Comparison of ENCODE assay signal across 8 cellular contexts in genomic region chr16:57091200-57091989, GRCh38. TPM values are rescaled to one million over a fixed set of nuclear protein-coding genes. Genes with fewer than 3 reads are reported as not detected.
DNase-seq lines count a peak whose midpoint lies in the region; ATAC-seq, FAIRE-seq and TF ChIP-seq lines count a peak whose summit lies in the region.

No MANE protein-coding gene starts in this region.

- no peak for TF ChIP-seq POLR2A in H1 (IDR thresholded peaks at IDR 0.05; ENCODE audit: control extremely low read depth in 1 of 2, low read depth in 2 of 2, low read length in 2 of 2)

- H3K27me3 ChIP-seq in Panc1 (ENCODE audit: control insufficient read depth, insufficient read depth, low read length) = no peaks in the 10 kb centered on the region
- peaks cover 0 to 20% (median 13%) of the 10 kb centered on the region in 4 experiments; a peak in 6 of 7 replicates for H3K27me3 ChIP-seq in H1 (replicated peaks in 1 of 4; ENCODE audit: control insufficient read depth in 3 of 4, extremely low read depth in 1 of 4, insufficient read depth in 3 of 4, low read length in 3 of 4)
- H3K27me3 ChIP-seq in muscle layer of colon (ENCODE audit: control insufficient read depth in 1 of 2, insufficient read depth in 2 of 2, low read length in 2 of 2) = no peaks in the 10 kb centered on the region

- H2AK5ac ChIP-seq in H1 (ENCODE audit: low read depth, low read length) = no peak overlapping the region

- H3K4me3 ChIP-seq in Panc1 (ENCODE audit: low read depth in 2 of 2, low read length in 2 of 2) = peak overlapping the region; percentile 54 to 68
- H3K4me3 ChIP-seq in H1 (ENCODE audit: extremely low read depth in 1 of 4, insufficient read depth in 2 of 4, low read depth in 3 of 4, low read length in 4 of 4) = peak overlapping the region; percentile 53 to 92 (median 62)
- H3K4me3 ChIP-seq in muscle layer of colon (ENCODE audit: low read depth in 1 of 2, low read length in 2 of 2) = peak overlapping the region; percentile 63 to 82

- TF ChIP-seq EP300 in H1 (IDR thresholded peaks at IDR 0.05; ENCODE audit: borderline replicate concordance in 1 of 2, low read depth in 2 of 2, low read length in 2 of 2) = no peak

- H2BK20ac ChIP-seq in H1 (ENCODE audit: low read length) = no peak overlapping the region

- no peak for TF ChIP-seq RAD21 in H1 (IDR thresholded peaks at IDR 0.05 in 1 of 2, conservative IDR thresholded peaks at IDR 0.05 in 1 of 2; ENCODE audit: low read depth in 2 of 2, low read length in 2 of 2)

- 8% methylated on average over 19 of the region's 25 CpGs; no CpG with 5 or more reads in 1 of the 2 experiments for WGBS in H1 (ENCODE audit: extremely low coverage in 1 of 2, insufficient coverage in 1 of 2, insufficient read length in 1 of 2, insufficient replicate concordance in 2 of 2, low coverage in 1 of 2, low lambda C conversion rate in 2 of 2, missing lambda C conversion rate in 1 of 2), 2 experiments

- H3K23me2 ChIP-seq in H1 (ENCODE audit: low read depth, low read length) = peaks cover 3% of the 10 kb centered on the region; the same call in 1 of the 2 replicates

- H3K18ac ChIP-seq in H1 (ENCODE audit: extremely low read depth, low read length) = peak overlapping the region; percentile 38; the same call in 1 of the 2 replicates

- H3K79me2 ChIP-seq in H1 (ENCODE audit: control insufficient read depth in 1 of 2, insufficient read depth in 2 of 2, low read length in 2 of 2) = no peaks in the 10 kb centered on the region

- H4K91ac ChIP-seq in H1 (replicated peaks; ENCODE audit: insufficient read length, low read length) = no peak overlapping the region

- no peak overlapping the region for H2BK120ac ChIP-seq in H1 (replicated peaks; ENCODE audit: low read depth, low read length)

- H4K8ac ChIP-seq in H1 (ENCODE audit: extremely low read depth, insufficient read depth, low read length) = no peak overlapping the region

- CTCF ChIA-PET in Panc1 (lab: Charles Lee) = no interaction called here
- CTCF ChIA-PET in H1 (lab: Charles Lee; ENCODE audit: partially characterized antibody) = interaction anchor here (0.6 to 5.4 kb wide), 10 partner anchors 8 to 232 kb away, joined by 3 to 35 read pairs (median 5); no protein-coding TSS in a partner anchor

- no peak overlapping the region for H3K56ac ChIP-seq in H1 (replicated peaks; ENCODE audit: insufficient read length, low read depth, low read length)

- peak overlapping the region; percentile 83 to 86 for H3K4me2 ChIP-seq in H1 (ENCODE audit: insufficient read depth in 1 of 2, low read depth in 2 of 2, low read length in 2 of 2)

- TF ChIP-seq CTCF in Panc1 (IDR thresholded peaks at IDR 0.05) = no peak
- no peak for TF ChIP-seq CTCF in H1 (IDR thresholded peaks at IDR 0.05; ENCODE audit: control extremely low read depth in 1 of 3, insufficient read depth in 1 of 3, low read depth in 1 of 3, low read length in 3 of 3)

- intact Hi-C loops in Panc1 (cut with micrococcal nuclease; ENCODE audit: unreplicated experiment) = no loop called here

- H3K27ac ChIP-seq in Panc1 (ENCODE audit: low read length) (peak overlapping the region; percentile 79), H1 (ENCODE audit: low read depth, low read length) (no peak overlapping the region), muscle layer of colon (ENCODE audit: low read depth, low read length) (no peak overlapping the region)

- H4K5ac ChIP-seq in H1 (ENCODE audit: insufficient read length, low read depth, low read length) = no peak overlapping the region

- H3K4me1 ChIP-seq in Panc1 (ENCODE audit: control insufficient read depth, insufficient read depth, low read length) (peaks cover 8% of the 10 kb centered on the region), H1 (replicated peaks in 1 of 4; ENCODE audit: control insufficient read depth in 3 of 4, insufficient read depth in 4 of 4, low read length in 3 of 4) (peaks cover 0 to 10% (median 3%) of the 10 kb centered on the region in 4 experiments; a peak in 5 of 7 replicates), muscle layer of colon (ENCODE audit: insufficient read depth, low read length) (peaks cover 25% of the 10 kb centered on the region)

- no peaks in the 10 kb centered on the region for H3K36me3 ChIP-seq in Panc1 (ENCODE audit: control insufficient read depth, insufficient read depth, low read length)
- H3K36me3 ChIP-seq in H1 (ENCODE audit: control insufficient read depth in 2 of 4, insufficient read depth in 4 of 4, low read length in 3 of 4) = no peaks in the 10 kb centered on the region
- H3K36me3 ChIP-seq in muscle layer of colon (ENCODE audit: insufficient read depth, low read length) = no peaks in the 10 kb centered on the region

- H3K9ac ChIP-seq in H1 (replicated peaks in 1 of 4; ENCODE audit: extremely low read depth in 1 of 4, low read depth in 3 of 4, low read length in 3 of 4) = no peak overlapping the region
- peak overlapping the region; percentile 37 for H3K9ac ChIP-seq in muscle layer of colon (ENCODE audit: low read length)

- no peak overlapping the region for H3K4ac ChIP-seq in H1 (replicated peaks; ENCODE audit: insufficient read length, low read depth, low read length)

- H4K20me1 ChIP-seq in H1 (replicated peaks in 1 of 2; ENCODE audit: control insufficient read depth in 1 of 2, insufficient read depth in 2 of 2, low read length in 2 of 2) = no peaks in the 10 kb centered on the region

- H2BK12ac ChIP-seq in H1 (ENCODE audit: low read depth, low read length) = no peak overlapping the region

- H2AFZ ChIP-seq in H1 (ENCODE audit: low read length) = peak overlapping the region; percentile 68; the same call in 1 of the 2 replicates

- FAIRE-seq in H1 (lab: Jason Lieb, UNC) = no peak

- ATAC-seq in Panc1 (peak; percentile 38), GM18868 (IDR thresholded peaks at IDR 0.05; ENCODE audit: unreplicated experiment) (no peak), HG02981 (IDR thresholded peaks at IDR 0.05; ENCODE audit: unreplicated experiment) (no peak)

- H3K14ac ChIP-seq in H1 (ENCODE audit: insufficient read length) = no peak overlapping the region

- H2BK5ac ChIP-seq in H1 (ENCODE audit: low read depth, low read length) = no peak overlapping the region

- in situ Hi-C loops in Panc1 (cut with HindIII; ENCODE audit: low pct_unique_long_range_greater_than_20kb, low sequenced_read_pairs) = no loop called here

- no peaks in the 10 kb centered on the region for H3K9me3 ChIP-seq in Panc1 (ENCODE audit: control insufficient read depth, insufficient read depth, low read depth, low read length)
- H3K9me3 ChIP-seq in H1 (ENCODE audit: insufficient read depth in 2 of 2, low read depth in 1 of 2, low read length in 1 of 2) = no peaks in the 10 kb centered on the region
- H3K9me3 ChIP-seq in muscle layer of colon (ENCODE audit: low read length) = no peaks in the 10 kb centered on the region

- H2BK15ac ChIP-seq in H1 (ENCODE audit: low read length) = no peak overlapping the region

- POLR2A ChIA-PET in Panc1 (lab: Charles Lee) (interaction anchor here (0.7 kb wide), 1 partner anchor 91 kb away, joined by 6 read pairs; no protein-coding TSS in a partner anchor), H1 (lab: Charles Lee; ENCODE audit: partially characterized antibody) (interaction anchor here (1.0 to 1.1 kb wide), 2 partner anchors 14 to 160 kb away, joined by 3 to 4 read pairs; no protein-coding TSS in a partner anchor)

- DNase-seq in H4 (ENCODE audit: low spot score) (peak; percentile 51), Panc1 (ENCODE audit: low read depth, low spot score) (no peak), H1 (ENCODE audit: low read depth in 1 of 2, low spot score in 2 of 2) (peak; percentile 34 to 81), SKM-1 (lab: John Stamatoyannopoulos, UW; ENCODE audit: unreplicated experiment) (no peak), germinal center (ENCODE audit: low spot score) (no peak)

- no peak overlapping the region for H3K23ac ChIP-seq in H1 (ENCODE audit: insufficient read length)

- no TSS peak for BruUV-seq in Panc1 (replicated peaks; lab: Mats Ljungman, UMichigan)

- no peaks in the 10 kb centered on the region for H3K79me1 ChIP-seq in H1 (ENCODE audit: low read depth, low read length)

TF ChIP-seq in H1, 55 proteins besides CTCF, POLR2A, EP300 and RAD21:
- TF ChIP-seq RXRA (IDR thresholded peaks at IDR 0.05; ENCODE audit: insufficient read depth, low read depth, low read length) = no peak
- no peak; the same call in 1 of the 2 replicates for TF ChIP-seq E2F6 (IDR thresholded peaks at IDR 0.05)
- TF ChIP-seq TEAD4 (IDR thresholded peaks at IDR 0.05; ENCODE audit: low read depth, low read length) = peak; percentile 33; the same call in 1 of the 2 replicates
- TF ChIP-seq KDM4A (IDR thresholded peaks at IDR 0.05; ENCODE audit: low read depth, low read length, severe bottlenecking) = peak; percentile 47
- TF ChIP-seq BACH1 (IDR thresholded peaks at IDR 0.05; ENCODE audit: low read length) = peak; percentile 16; the same call in 1 of the 2 replicates
- TF ChIP-seq MAX (IDR thresholded peaks at IDR 0.05) = peak; percentile 12; the same call in 1 of the 2 replicates
- TF ChIP-seq YY1 (IDR thresholded peaks at IDR 0.05; ENCODE audit: low read depth, low read length) = no peak
- TF ChIP-seq SIX5 (IDR thresholded peaks at IDR 0.05; ENCODE audit: low read depth, low read length) = no peak
- TF ChIP-seq EZH2 (IDR thresholded peaks at IDR 0.05; ENCODE audit: low read depth, low read length, severe bottlenecking) = peak; percentile 38

RNA-seq across cellular contexts. Expression of gene CPNE2, which starts 1.0 kb away (rescaled TPM):
- 34.5 and 39.2 TPM in 2 replicates for total RNA-seq in H4 (2014; rRNA removed; shearing (Covaris generic))
- total RNA-seq in Panc1 (2021; ENCODE audit: unreplicated experiment) = 43.4 TPM
- polyA plus RNA-seq in Panc1 (2012; ENCODE audit: insufficient read length) = 67.7 TPM
- 10.6 and 11.6 TPM in 2 replicates for total RNA-seq in H1 (2021; fragmentation: NEBNext Ultra II Directional; extraction: Animal tissue kit (Norgen Biotek cat#: 25700))
- polyA plus RNA-seq in H1 (2011; rRNA removed) = 38.0 and 39.5 TPM in 2 replicates
- 23.2 TPM for polyA plus RNA-seq in H1 (2011; cell fraction: cytosol; rRNA removed)
- 22.3 TPM for polyA plus RNA-seq in H1 (2011; cell fraction: nucleus; rRNA removed)
- 11.1 to 18.8 TPM (median 16.3 TPM) in 4 replicates for polyA plus RNA-seq in H1 (2012, experiment 1 of 2)
- polyA plus RNA-seq in H1 (2012, experiment 2 of 2) = 20.5 TPM
- 26.2 TPM for polyA plus RNA-seq in H1 (2013, experiment 1 of 2)
- polyA plus RNA-seq in H1 (2013, experiment 2 of 2) = 24.6 TPM
- 16.1 and 18.7 TPM in 2 replicates for polyA minus RNA-seq in H1 (2011; rRNA and poly(A)+ RNA removed)
- polyA minus RNA-seq in H1 (2011; cell fraction: cytosol; rRNA and poly(A)+ RNA removed) = 11.2 TPM
- 9.8 TPM for polyA minus RNA-seq in H1 (2011; cell fraction: nucleus; rRNA and poly(A)+ RNA removed)

Comparison
In these comparisons a context has a peak if more than half of its experiments do, and no peak if none do; other contexts are left out.
1. DNase-seq: peak in H4 (single experiment) and H1 (2 of 2); none in Panc1 (single experiment), SKM-1 (single experiment) and germinal center (single experiment).
2. Peak in every context shown above with its lines, with median percentiles within 50 percentile points of each other: H3K4me3 ChIP-seq.